2 cellular contexts compared by ENCODE assay signal in genomic region chr19:18119243-18120105, GRCh38.
TF ChIP-seq lines count a peak whose summit lies in the region.

No MANE protein-coding gene starts in this region.

TF ChIP-seq in GM12891, 5 proteins besides CTCF, POLR2A, EP300 and RAD21:
- TF ChIP-seq PAX5 (IDR thresholded peaks at IDR 0.05; ENCODE audit: insufficient read depth, low read length, severe bottlenecking) (no peak), SPI1 (IDR thresholded peaks at IDR 0.05; ENCODE audit: low read depth, low read length) (no peak), TAF1 (IDR thresholded peaks at IDR 0.05; ENCODE audit: low read depth, low read length) (no peak)
TF ChIP-seq in GM12891: peak in this region for 0.

TF ChIP-seq in H1, 55 proteins besides CTCF, POLR2A, EP300 and RAD21:
- TF ChIP-seq SIRT6 (IDR thresholded peaks at IDR 0.05; ENCODE audit: low read length) (no peak), RFX5 (IDR thresholded peaks at IDR 0.05; ENCODE audit: borderline replicate concordance, low read depth, low read length) (no peak), KDM4A (IDR thresholded peaks at IDR 0.05; ENCODE audit: low read depth, low read length, severe bottlenecking) (no peak), NRF1 (IDR thresholded peaks at IDR 0.05; ENCODE audit: low read depth, low read length) (no peak), GABPA (IDR thresholded peaks at IDR 0.05; ENCODE audit: borderline replicate concordance, insufficient read depth, low read length) (no peak), SP4 (IDR thresholded peaks at IDR 0.05; ENCODE audit: low read length) (no peak), SIX5 (IDR thresholded peaks at IDR 0.05; ENCODE audit: low read depth, low read length) (no peak), POU5F1 (IDR thresholded peaks at IDR 0.05; ENCODE audit: low read depth, low read length) (no peak), ASH2L (IDR thresholded peaks at IDR 0.05; ENCODE audit: low read length) (no peak), CBX8 (IDR thresholded peaks at IDR 0.05; ENCODE audit: borderline replicate concordance, low read depth, low read length) (no peak), SRF (IDR thresholded peaks at IDR 0.05; ENCODE audit: low read depth, low read length) (no peak), CREB1 (IDR thresholded peaks at IDR 0.05) (no peak), EZH2 (IDR thresholded peaks at IDR 0.05; ENCODE audit: low read depth, low read length, severe bottlenecking) (no peak), JUND (IDR thresholded peaks at IDR 0.05; ENCODE audit: low read length) (no peak), SP2 (IDR thresholded peaks at IDR 0.05; ENCODE audit: low read length) (no peak)
